ENCODE assay signal across 8 cellular contexts in the genomic region with DNA sequence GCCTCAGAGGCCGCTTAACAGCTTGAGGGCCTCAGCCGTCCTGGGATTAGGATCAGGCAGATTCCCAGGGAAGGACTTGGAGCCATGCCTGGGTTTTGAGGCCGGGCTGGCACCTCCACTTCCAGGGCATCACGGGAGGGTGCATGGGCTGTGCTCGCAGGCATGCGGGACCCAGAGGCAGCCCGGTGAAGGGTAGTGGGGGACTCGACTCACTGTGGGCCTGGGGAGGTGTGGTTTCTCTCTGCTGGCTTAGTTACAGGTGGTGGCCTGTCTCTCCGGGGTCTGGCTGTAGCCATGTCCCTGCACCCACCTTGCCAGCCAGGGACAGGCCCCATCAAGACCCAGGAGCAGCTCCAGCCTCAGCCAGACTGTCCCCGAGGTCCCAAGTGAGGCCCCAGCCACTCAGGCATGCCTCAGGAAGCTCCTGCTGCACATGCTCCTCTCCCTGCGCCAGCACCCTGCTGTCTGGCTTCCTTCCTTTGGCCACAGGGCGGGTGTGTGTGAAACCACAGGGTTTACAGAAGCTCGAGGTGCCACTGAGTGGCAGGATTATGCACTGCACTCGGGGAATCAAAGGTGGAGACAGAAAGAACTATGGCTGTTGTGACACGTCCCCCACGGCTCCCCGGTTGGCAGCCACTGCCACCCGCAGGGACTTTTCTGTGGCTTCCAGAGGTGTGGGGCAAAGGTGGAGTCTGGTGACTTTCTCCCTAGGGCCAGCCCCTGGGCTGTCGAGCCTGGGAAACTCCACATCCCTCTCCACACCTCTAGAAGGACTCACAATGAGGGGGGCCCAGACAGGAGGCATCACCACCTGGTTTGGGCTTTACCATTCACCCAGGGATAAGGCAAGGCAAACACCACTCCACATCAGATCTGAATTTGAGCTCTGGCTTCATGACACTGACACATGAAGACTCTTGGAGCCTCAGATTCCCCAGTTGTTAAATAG. TPM values are rescaled to one million over a fixed set of nuclear protein-coding genes. Genes with fewer than 3 reads are reported as not detected.
DNase-seq lines count a peak whose midpoint lies in the region; ATAC-seq and TF ChIP-seq lines count a peak whose summit lies in the region.

No MANE protein-coding gene starts in this region.

- no peaks in the 10 kb centered on the region for H3K36me3 Mint-ChIP-seq in MCF 10A (ENCODE audit: insufficient read depth, unreplicated experiment)

- H3K36me3 ChIP-seq in WERI-Rb-1, result no peaks in the 10 kb centered on the region

- no TSS peak for BruUV-seq in MCF 10A (replicated peaks; lab: Mats Ljungman, UMichigan)

- H3K27me3 Mint-ChIP-seq in MCF 10A (ENCODE audit: insufficient read depth, unreplicated experiment), result no peaks in the 10 kb centered on the region

- H3K4me3 ChIP-seq in WERI-Rb-1 (ENCODE audit: low read depth, low read length), result peak overlapping the region; percentile 14

- H3K4me1 Mint-ChIP-seq in MCF 10A (ENCODE audit: insufficient read depth, unreplicated experiment), result no peaks in the 10 kb centered on the region

- POLR2A ChIA-PET in MCF 10A (lab: Yijun Ruan, JAX), result interaction anchor here (0.9 to 1.4 kb wide), 3 partner anchors 8 to 132 kb away, joined by 3 to 5 read pairs (median 3); partner anchors contain the start of gene ZFYVE27

- DNase-seq in AG08395 (ENCODE audit: low spot score), result peak; percentile 95
- peak; percentile 81 for DNase-seq in NCI-H2171 treated with DMSO at 0.1 percent for 48 hours (lab: John Stamatoyannopoulos, UW)
- peak; percentile 94 for DNase-seq in WERI-Rb-1
- peak; percentile 93 for DNase-seq in MCF 10A (ENCODE audit: unreplicated experiment)
- peak; percentile 78 for DNase-seq in iris pigment epithelial cell (ENCODE audit: low read depth)
- peak; percentile 81 to 82 for DNase-seq in stimulated activated CD4-positive, alpha-beta T cell treated with anti-CD3 and anti-CD28 coated beads, Interleukin-15, amount 100 ng/mL, for 48 hours (ENCODE audit: low read depth in 2 of 2)

- H3K27ac Mint-ChIP-seq in MCF 10A (ENCODE audit: low read depth, unreplicated experiment), result no peak overlapping the region

- H3K27me3 ChIP-seq in WERI-Rb-1 (ENCODE audit: insufficient read depth, low read depth, severe bottlenecking), result no peaks in the 10 kb centered on the region

- H3K4me3 Mint-ChIP-seq in MCF 10A (ENCODE audit: unreplicated experiment), result no peak overlapping the region

- CTCF ChIA-PET in MCF 10A (lab: Yijun Ruan, JAX), result interaction anchor here (0.6 to 18.1 kb wide), 50 partner anchors 9 to 1379 kb away, joined by 3 to 422 read pairs (median 5); no protein-coding TSS in a partner anchor

- ATAC-seq in GM18868 (IDR thresholded peaks at IDR 0.05; ENCODE audit: unreplicated experiment) (peak; percentile 99), HG03103 (IDR thresholded peaks at IDR 0.05; ENCODE audit: low read depth, unreplicated experiment) (peak; percentile 97)

- TF ChIP-seq CTCF in WERI-Rb-1 (IDR thresholded peaks at IDR 0.05; ENCODE audit: low read depth, low read length) (peak; percentile 82), MCF 10A (IDR thresholded peaks at IDR 0.05; ENCODE audit: unreplicated experiment) (peak; percentile 83)

- H3K9me3 ChIP-seq in WERI-Rb-1 (ENCODE audit: severe bottlenecking), result no peaks in the 10 kb centered on the region

- intact Hi-C loops in MCF 10A (cut with micrococcal nuclease), result loop anchor here (1.0 kb wide), 2 partner anchors 77 to 110 kb away; no protein-coding TSS in a partner anchor

- H3K9me3 Mint-ChIP-seq in MCF 10A (ENCODE audit: unreplicated experiment), result no peaks in the 10 kb centered on the region

- H3K27ac ChIP-seq in WERI-Rb-1, result peak overlapping the region; percentile 52

RNA-seq across cellular contexts. Expression of gene GOLGA7B, which starts 19.7 kb away (rescaled TPM):
- total RNA-seq in MCF 10A (2022), result 0.05 TPM in 1 of 2 replicates, not detected in the other

Comparison
In these comparisons a context has a peak if more than half of its experiments do, and no peak if none do; other contexts are left out.
1. Peak in every context shown above with its lines: DNase-seq, ATAC-seq, H3K4me3 ChIP-seq and H3K27ac ChIP-seq.